ENCODE assay signal across 21 cellular contexts in the genomic region with DNA sequence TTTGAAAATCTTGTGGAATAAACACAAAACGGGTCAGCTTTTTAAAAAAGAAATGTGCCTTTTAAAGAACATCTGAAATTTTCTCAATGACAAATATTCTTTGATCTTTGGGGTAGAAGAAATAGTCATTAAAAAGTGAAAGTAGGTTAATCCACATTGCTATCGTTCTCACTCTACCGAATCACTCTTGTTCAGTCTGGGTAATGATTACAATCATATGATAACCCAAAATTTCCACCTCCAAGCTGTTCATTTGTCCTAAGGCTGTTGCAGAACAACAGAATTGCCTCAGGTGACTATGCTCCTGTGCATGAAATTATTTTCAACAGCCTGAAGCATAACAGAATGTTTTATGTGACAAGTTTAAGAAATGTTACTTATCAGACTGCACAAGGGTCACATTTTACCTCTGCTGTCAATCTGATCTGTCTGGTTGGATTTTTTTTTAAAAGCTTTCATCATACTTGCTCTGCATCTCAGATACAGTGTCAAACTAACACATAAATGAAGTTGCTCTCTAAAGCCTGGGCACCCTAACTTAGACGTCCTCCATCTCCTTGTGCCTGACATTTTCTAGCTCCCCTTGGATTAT.
"Had no signal": no experiment of that assay in that cellular context is flagged by ENCODE, and none has a peak within 500 bp of the region (broad histone marks: within the 10 kb centered on the region; RNA-seq: fewer than 3 reads in every experiment).

No MANE protein-coding gene starts in this region.

- H3K27me3 Mint-ChIP-seq: activated CD4-positive, alpha-beta memory T cell treated with anti-CD3 and anti-CD28 coated beads, Interleukin-2, amount 10 ng/mL, durations not matched to agents 7 days and 5 days; activated naive CD8-positive, alpha-beta T cell treated with anti-CD3 and anti-CD28 coated beads, Interleukin-2, amount 10 ng/mL, durations not matched to agents 7 days and 5 days; T-helper 17 cell had no signal

- H3K9me3 ChIP-seq: suprapubic skin had no signal

- H3K36me3 Mint-ChIP-seq: activated naive CD8-positive, alpha-beta T cell treated with anti-CD3 and anti-CD28 coated beads, Interleukin-2, amount 10 ng/mL, durations not matched to agents 7 days and 5 days; stimulated activated effector memory CD8-positive, alpha-beta T cell treated with anti-CD3 and anti-CD28 coated beads, Interleukin-12 subunit alpha, Interleukin-12 subunit beta, amount 100 ng/mL, for 72 hours had no signal

- H3K36me3 ChIP-seq: left ventricle myocardium inferior, stomach, suprapubic skin, tibial nerve had no signal

- H3K27me3 ChIP-seq: foreskin keratinocyte, stomach, suprapubic skin, tibial nerve had no signal

- H3K4me1 Mint-ChIP-seq: activated CD4-positive, alpha-beta memory T cell treated with anti-CD3 and anti-CD28 coated beads, Interleukin-2, amount 10 ng/mL, durations not matched to agents 7 days and 5 days; activated naive CD8-positive, alpha-beta T cell treated with anti-CD3 and anti-CD28 coated beads, Interleukin-2, amount 10 ng/mL, durations not matched to agents 7 days and 5 days; nephron progenitor cell; stimulated activated effector memory CD8-positive, alpha-beta T cell treated with anti-CD3 and anti-CD28 coated beads, Interleukin-12 subunit alpha, Interleukin-12 subunit beta, amount 100 ng/mL, for 72 hours; T-helper 17 cell had no signal

- H3K4me3 ChIP-seq: left ventricle myocardium inferior, stomach, suprapubic skin, tibial nerve had no signal

- H3K4me3 Mint-ChIP-seq: activated CD4-positive, alpha-beta memory T cell treated with anti-CD3 and anti-CD28 coated beads, Interleukin-2, amount 10 ng/mL, durations not matched to agents 7 days and 5 days; activated naive CD4-positive, alpha-beta T cell treated with anti-CD3 and anti-CD28 coated beads for 36 hours; activated naive CD8-positive, alpha-beta T cell treated with anti-CD3 and anti-CD28 coated beads, Interleukin-2, amount 10 ng/mL, durations not matched to agents 7 days and 5 days; activated T-cell treated with anti-CD3 and anti-CD28 coated beads, Interleukin-2, amount 50 U/mL, for 72 hours; nephron progenitor cell; stimulated activated effector memory CD8-positive, alpha-beta T cell treated with anti-CD3 and anti-CD28 coated beads, Interleukin-12 subunit alpha, Interleukin-12 subunit beta, amount 100 ng/mL, for 72 hours; T-helper 17 cell had no signal

- H3K4me1 ChIP-seq: foreskin keratinocyte had no signal

- H3K27ac Mint-ChIP-seq: activated CD4-positive, alpha-beta memory T cell treated with anti-CD3 and anti-CD28 coated beads, Interleukin-2, amount 10 ng/mL, durations not matched to agents 7 days and 5 days; activated naive CD4-positive, alpha-beta T cell treated with anti-CD3 and anti-CD28 coated beads for 36 hours; activated naive CD8-positive, alpha-beta T cell treated with anti-CD3 and anti-CD28 coated beads, Interleukin-2, amount 10 ng/mL, durations not matched to agents 7 days and 5 days; activated T-cell treated with anti-CD3 and anti-CD28 coated beads, Interleukin-2, amount 50 U/mL, for 72 hours; nephron progenitor cell; stimulated activated effector memory CD8-positive, alpha-beta T cell treated with anti-CD3 and anti-CD28 coated beads, Interleukin-12 subunit alpha, Interleukin-12 subunit beta, amount 100 ng/mL, for 72 hours; T-helper 17 cell had no signal

- H3K27ac ChIP-seq: foreskin keratinocyte, left ventricle myocardium inferior, stomach, suprapubic skin, tibial nerve had no signal

- ATAC-seq: activated T-cell treated with anti-CD3 and anti-CD28 coated beads, Interleukin-2, amount 50 U/mL, for 72 hours; sciatic nerve; stimulated activated effector memory CD8-positive, alpha-beta T cell treated with anti-CD3 and anti-CD28 coated beads, Interleukin-12 subunit alpha, Interleukin-12 subunit beta, amount 100 ng/mL, for 72 hours; T-helper 17 cell had no signal

- DNase-seq: activated CD4-positive, alpha-beta memory T cell treated with anti-CD3 and anti-CD28 coated beads, Interleukin-2, amount 10 ng/mL, durations not matched to agents 7 days and 5 days; activated CD4-positive, alpha-beta T cell treated with anti-CD3 and anti-CD28 coated beads for 48 hours; activated CD4-positive, CD25-positive, alpha-beta regulatory T cell; activated effector memory CD4-positive, alpha-beta T cell treated with Interleukin-2 at 50 U/mL for 16 hours; activated naive CD4-positive, alpha-beta T cell treated with anti-CD3 and anti-CD28 coated beads for 36 hours; activated naive CD8-positive, alpha-beta T cell treated with anti-CD3 and anti-CD28 coated beads, Interleukin-2, amount 10 ng/mL, durations not matched to agents 7 days and 5 days; activated T-cell treated with anti-CD3 and anti-CD28 coated beads, Interleukin-2, amount 50 U/mL, for 72 hours; amygdala; kidney; left ventricle myocardium inferior; mammary epithelial cell; nephron progenitor cell; small intestine; stimulated activated CD4-positive, alpha-beta T cell treated with anti-CD3 and anti-CD28 coated beads, Interleukin-2, amount 100 ng/mL, for 24 hours; stomach; T-helper 17 cell had no signal
